ENCODE assay signal across 8 cellular contexts in the genomic region with DNA sequence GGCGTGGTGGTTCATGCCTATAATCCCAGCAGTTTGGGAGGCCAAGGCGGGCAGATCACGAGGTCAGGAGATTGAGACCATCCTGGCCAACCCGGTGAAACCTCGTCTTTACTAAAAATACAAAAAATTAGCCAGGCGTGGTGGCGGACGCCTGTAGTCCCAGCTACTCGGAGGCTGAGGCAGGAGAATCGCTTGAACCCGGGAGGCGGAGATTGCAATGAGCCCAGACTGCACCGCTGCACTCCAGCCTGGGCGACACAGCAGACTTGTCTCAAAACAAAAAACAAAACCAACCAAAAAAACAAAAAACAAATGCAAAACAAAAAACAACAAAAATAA. TPM values are rescaled to one million over a fixed set of nuclear protein-coding genes. Genes with fewer than 3 reads are reported as not detected.
A peak's percentile ranks its signal among the peaks of the same experiment; 100 is the strongest.
DNase-seq lines count a peak whose midpoint lies in the region; ATAC-seq and TF ChIP-seq lines count a peak whose summit lies in the region.
"Not testable (repeated sequence)": the region's sequence is repeated elsewhere in the genome, so short reads cannot be mapped to it uniquely, and the experiment has no call there.

No MANE protein-coding gene starts in this region.

- CTCF ChIA-PET in PC-9 (lab: Charles Lee): not testable (repeated sequence)

- peaks cover 47% of the 10 kb centered on the region for H3K4me1 Mint-ChIP-seq in activated T-helper 1 cell treated with anti-CD3 and anti-CD28 coated beads, Interleukin-12 subunit alpha, Interleukin-12 subunit beta, Interleukin-2, Interleukin-4 antibody, amounts not matched to agents 30 ng/mL and 10 ng/mL and 1 ng/mL, durations not matched to agents 14 hours and 24 hours and 36 hours (ENCODE audit: low read depth)

- peak overlapping the region; percentile 89 for H2AFZ ChIP-seq in GM23248
- H2AFZ ChIP-seq in PC-9: peak overlapping the region; percentile 81

- H3K27ac ChIP-seq in GM23248: peak overlapping the region; percentile 64
- peak overlapping the region; percentile 31; the same call in 1 of the 2 replicates for H3K27ac ChIP-seq in PC-9
- H3K27ac ChIP-seq in heart left ventricle: peak overlapping the region; percentile 65 to 95 (median 86)
- peak overlapping the region; percentile 88 to 97 (median 94) for H3K27ac ChIP-seq in gastrocnemius medialis
- peak overlapping the region; percentile 83 for H3K27ac ChIP-seq in vagina

- in situ Hi-C loops in GM23248 (cut with MboI); gastrocnemius medialis (cut with MboI; ENCODE audit: low sequenced_read_pairs in 4 of 4): not testable (repeated sequence)

- peak overlapping the region; percentile 96 for H3K9ac ChIP-seq in GM23248

- not testable (repeated sequence) for H3K27me3 ChIP-seq in GM23248 (replicated peaks; ENCODE audit: insufficient read depth); PC-9 (ENCODE audit: insufficient read depth, low read depth); heart left ventricle; gastrocnemius medialis; vagina

- not testable (repeated sequence) for TF ChIP-seq POLR2A in heart left ventricle (IDR thresholded peaks at IDR 0.05); gastrocnemius medialis (IDR thresholded peaks at IDR 0.05); vagina (IDR thresholded peaks at IDR 0.05)

- ATAC-seq in heart left ventricle, mucosa of descending colon, gastrocnemius medialis: not testable (repeated sequence)

- H3K9me2 ChIP-seq in GM23248 (ENCODE audit: insufficient read depth); PC-9 (ENCODE audit: insufficient read depth): not testable (repeated sequence)

- H3K4me3 ChIP-seq in GM23248 (peak overlapping the region; percentile 94), PC-9 (peak overlapping the region; percentile 91), choroid plexus epithelial cell (ENCODE audit: low read depth, low read length) (peak overlapping the region; percentile 96), heart left ventricle (peak overlapping the region; percentile 74 to 97 (median 89)), mucosa of descending colon (peak overlapping the region; percentile 90), gastrocnemius medialis (peak overlapping the region; percentile 85 to 100 (median 98)), vagina (peak overlapping the region; percentile 70 to 77)

- peak overlapping the region; percentile 96 for H3K27ac Mint-ChIP-seq in activated T-helper 1 cell treated with anti-CD3 and anti-CD28 coated beads, Interleukin-12 subunit alpha, Interleukin-12 subunit beta, Interleukin-2, Interleukin-4 antibody, amounts not matched to agents 30 ng/mL and 10 ng/mL and 1 ng/mL, durations not matched to agents 14 hours and 24 hours and 36 hours

- peaks cover 17% of the 10 kb centered on the region for H3K36me3 Mint-ChIP-seq in activated T-helper 1 cell treated with anti-CD3 and anti-CD28 coated beads, Interleukin-12 subunit alpha, Interleukin-12 subunit beta, Interleukin-2, Interleukin-4 antibody, amounts not matched to agents 30 ng/mL and 10 ng/mL and 1 ng/mL, durations not matched to agents 14 hours and 24 hours and 36 hours (ENCODE audit: low read depth)

- not testable (repeated sequence) for H3K9me3 ChIP-seq in GM23248 (ENCODE audit: low read depth); PC-9 (ENCODE audit: insufficient read depth, low read depth); heart left ventricle; mucosa of descending colon; gastrocnemius medialis; vagina

- 11 to 13% methylated on average over 14 of the region's 14 CpGs for WGBS in GM23248 (ENCODE audit: low coverage in 1 of 2, low lambda C conversion rate in 2 of 2, missing lambda C conversion rate in 2 of 2), 2 experiments
- 50 to 65% (median 59%) methylated on average over 14 of the region's 14 CpGs for WGBS in heart left ventricle, 4 donors

- H3K4me1 ChIP-seq in GM23248 (ENCODE audit: insufficient read depth): peaks cover 27% of the 10 kb centered on the region
- H3K4me1 ChIP-seq in PC-9 (replicated peaks; ENCODE audit: insufficient read depth): peaks cover 12% of the 10 kb centered on the region; the same call in 1 of the 2 replicates
- H3K4me1 ChIP-seq in heart left ventricle: peaks cover 3 to 58% (median 31%) of the 10 kb centered on the region in 12 donors
- peaks cover 34% of the 10 kb centered on the region for H3K4me1 ChIP-seq in mucosa of descending colon (ENCODE audit: low read depth)
- peaks cover 29 to 30% of the 10 kb centered on the region in 2 donors for H3K4me1 ChIP-seq in gastrocnemius medialis
- peaks cover 45% of the 10 kb centered on the region for H3K4me1 ChIP-seq in vagina

- intact Hi-C loops in PC-9 (cut with micrococcal nuclease; ENCODE audit: unreplicated experiment): loop anchor here (1.0 kb wide), 1 partner anchor 20 kb away; the partner anchor contains the start of gene MCMBP
- intact Hi-C loops in activated T-helper 1 cell treated with anti-CD3 and anti-CD28 coated beads, Interleukin-12 subunit alpha, Interleukin-12 subunit beta, Interleukin-2, Interleukin-4 antibody, amounts not matched to agents 30 ng/mL and 10 ng/mL and 1 ng/mL, durations not matched to agents 14 hours and 24 hours and 36 hours (cut with micrococcal nuclease): loop anchor here (1.0 to 2.0 kb wide), 6 partner anchors 19 to 1138 kb away; partner anchors contain the start of genes CACUL1, INPP5F, RGS10 and TIAL1
- intact Hi-C loops in heart left ventricle (cut with DNase I): loop anchor here in 6 of 10 donors (1.0 to 10.0 kb wide), 2 partner anchors 19 to 727 kb away; partner anchors contain the start of gene SFXN4 (in 1 of the 6)
- intact Hi-C loops in mucosa of descending colon (cut with DNase I, micrococcal nuclease); vagina (cut with DNase I): not testable (repeated sequence)
- intact Hi-C loops in gastrocnemius medialis (cut with DNase I; ENCODE audit: low total_unique reads): loop anchor here (1.0 kb wide), 3 partner anchors 20 to 295 kb away; partner anchors contain the start of gene MCMBP

- POLR2A ChIA-PET in PC-9 (lab: Charles Lee; ENCODE audit: unreplicated experiment): interaction anchor here (0.6 kb wide), 2 partner anchors 18 to 302 kb away, joined by 5 read pairs; no protein-coding TSS in a partner anchor

- H3K27me3 Mint-ChIP-seq in activated T-helper 1 cell treated with anti-CD3 and anti-CD28 coated beads, Interleukin-12 subunit alpha, Interleukin-12 subunit beta, Interleukin-2, Interleukin-4 antibody, amounts not matched to agents 30 ng/mL and 10 ng/mL and 1 ng/mL, durations not matched to agents 14 hours and 24 hours and 36 hours (ENCODE audit: insufficient read depth): not testable (repeated sequence)

- H3K4me2 ChIP-seq in GM23248 (ENCODE audit: unreplicated experiment) (peak overlapping the region; percentile 85), PC-9 (peak overlapping the region; percentile 89)

- H3K4me3 Mint-ChIP-seq in activated T-helper 1 cell treated with anti-CD3 and anti-CD28 coated beads, Interleukin-12 subunit alpha, Interleukin-12 subunit beta, Interleukin-2, Interleukin-4 antibody, amounts not matched to agents 30 ng/mL and 10 ng/mL and 1 ng/mL, durations not matched to agents 14 hours and 24 hours and 36 hours: peak overlapping the region; percentile 92

- H3K36me3 ChIP-seq in GM23248 (ENCODE audit: low read depth); PC-9 (ENCODE audit: low read depth); mucosa of descending colon (ENCODE audit: low read depth); gastrocnemius medialis; vagina: not testable (repeated sequence)
- H3K36me3 ChIP-seq in heart left ventricle: peaks cover 0 to 13% (median 4%) of the 10 kb centered on the region in 9 donors

- not testable (repeated sequence) for BruUV-seq in PC-9 (replicated peaks; lab: Mats Ljungman, UMichigan)

- peaks cover 31% of the 10 kb centered on the region for H3F3A ChIP-seq in GM23248 (ENCODE audit: insufficient read depth)
- H3F3A ChIP-seq in PC-9 (ENCODE audit: insufficient read depth, low read depth): not testable (repeated sequence)

- H3K9me3 Mint-ChIP-seq in activated T-helper 1 cell treated with anti-CD3 and anti-CD28 coated beads, Interleukin-12 subunit alpha, Interleukin-12 subunit beta, Interleukin-2, Interleukin-4 antibody, amounts not matched to agents 30 ng/mL and 10 ng/mL and 1 ng/mL, durations not matched to agents 14 hours and 24 hours and 36 hours: not testable (repeated sequence)

- not testable (repeated sequence) for TF ChIP-seq CTCF in PC-9 (conservative IDR thresholded peaks at IDR 0.05); choroid plexus epithelial cell (conservative IDR thresholded peaks at IDR 0.05; ENCODE audit: low read depth, low read length); heart left ventricle (IDR thresholded peaks at IDR 0.05); mucosa of descending colon (IDR thresholded peaks at IDR 0.05); gastrocnemius medialis (IDR thresholded peaks at IDR 0.05 in 4 of 5, conservative IDR thresholded peaks at IDR 0.05 in 1 of 5); vagina (IDR thresholded peaks at IDR 0.05)

- DNase-seq in GM23248; PC-9; activated T-helper 1 cell treated with anti-CD3 and anti-CD28 coated beads, Interleukin-12 subunit alpha, Interleukin-12 subunit beta, Interleukin-2, Interleukin-4 antibody, amounts not matched to agents 30 ng/mL and 10 ng/mL and 1 ng/mL, durations not matched to agents 14 hours and 24 hours and 36 hours (ENCODE audit: low spot score); choroid plexus epithelial cell (ENCODE audit: low read depth); heart left ventricle; gastrocnemius medialis; vagina (ENCODE audit: extremely low spot score in 2 of 2): not testable (repeated sequence)
- peak in 1 of 3 donors; percentile 39 for DNase-seq in mucosa of descending colon

- H4K20me1 ChIP-seq in GM23248 (ENCODE audit: insufficient read depth); PC-9 (ENCODE audit: insufficient read depth): not testable (repeated sequence)

- H3K79me2 ChIP-seq in GM23248 (ENCODE audit: insufficient read depth): peaks cover 50% of the 10 kb centered on the region
- H3K79me2 ChIP-seq in PC-9 (ENCODE audit: low read depth): peaks cover 41% of the 10 kb centered on the region

RNA-seq across cellular contexts. Expression of gene SEC23IP, which starts 0.7 kb away (rescaled TPM):
- 19.3 and 23.6 TPM in 2 replicates for total RNA-seq in GM23248 (2014; rRNA removed; shearing (Covaris generic))
- polyA plus RNA-seq in GM23248 (2016; fragmentation: Nextera tagmentation; extraction: Ambion mirVana): 44.2 and 55.0 TPM in 2 replicates
- 19.9 and 33.2 TPM in 2 replicates for total RNA-seq in PC-9 (2021)
- total RNA-seq in activated T-helper 1 cell treated with anti-CD3 and anti-CD28 coated beads, Interleukin-12 subunit alpha, Interleukin-12 subunit beta, Interleukin-2, Interleukin-4 antibody, amounts not matched to agents 30 ng/mL and 10 ng/mL and 1 ng/mL, durations not matched to agents 14 hours and 24 hours and 36 hours: 79.7 and 91.7 TPM in 2 replicates
- total RNA-seq in heart left ventricle: 10 to 100 TPM; 10.9 to 42.0 (median 28.0) TPM
- polyA plus RNA-seq in heart left ventricle: 10 to 100 TPM in 1 of 2 donors, 1 to 10 TPM in 1; 4.3 to 13.8 TPM
- total RNA-seq in mucosa of descending colon: 10 to 100 TPM; 50.9 to 67.7 (median 66.3) TPM
- 10 to 100 TPM; 12.6 to 28.6 (median 21.6) TPM for total RNA-seq in gastrocnemius medialis
- total RNA-seq in vagina: 15.5 TPM

RNA-seq across cellular contexts. Expression of gene MCMBP, which starts 19.2 kb away (rescaled TPM):
- total RNA-seq in GM23248 (2014; rRNA removed; shearing (Covaris generic)): 52.2 and 53.7 TPM in 2 replicates
- polyA plus RNA-seq in GM23248 (2016; fragmentation: Nextera tagmentation; extraction: Ambion mirVana): 45.6 and 47.9 TPM in 2 replicates
- total RNA-seq in PC-9 (2021): 30.8 and 36.7 TPM in 2 replicates
- total RNA-seq in activated T-helper 1 cell treated with anti-CD3 and anti-CD28 coated beads, Interleukin-12 subunit alpha, Interleukin-12 subunit beta, Interleukin-2, Interleukin-4 antibody, amounts not matched to agents 30 ng/mL and 10 ng/mL and 1 ng/mL, durations not matched to agents 14 hours and 24 hours and 36 hours: 122 and 133 TPM in 2 replicates
- total RNA-seq in heart left ventricle: 10 to 100 TPM; 22.0 to 39.4 (median 29.7) TPM
- 10 to 100 TPM in 1 of 2 donors, 1 to 10 TPM in 1; 8.7 to 34.5 TPM for polyA plus RNA-seq in heart left ventricle
- 10 to 100 TPM; 38.8 to 50.4 (median 39.6) TPM for total RNA-seq in mucosa of descending colon
- total RNA-seq in gastrocnemius medialis: 10 to 100 TPM; 28.1 to 43.6 (median 33.2) TPM
- total RNA-seq in vagina: 53.0 TPM

Comparison
In these comparisons a context has a peak if more than half of its experiments do, and no peak if none do; other contexts are left out.
1. H3K27ac ChIP-seq: peak in every context shown above with its lines; median percentile 94 in gastrocnemius medialis; 86 in heart left ventricle; 83 in vagina; 64 in GM23248; 31 in PC-9.